8 cellular contexts compared by ENCODE assay signal in the genomic region with DNA sequence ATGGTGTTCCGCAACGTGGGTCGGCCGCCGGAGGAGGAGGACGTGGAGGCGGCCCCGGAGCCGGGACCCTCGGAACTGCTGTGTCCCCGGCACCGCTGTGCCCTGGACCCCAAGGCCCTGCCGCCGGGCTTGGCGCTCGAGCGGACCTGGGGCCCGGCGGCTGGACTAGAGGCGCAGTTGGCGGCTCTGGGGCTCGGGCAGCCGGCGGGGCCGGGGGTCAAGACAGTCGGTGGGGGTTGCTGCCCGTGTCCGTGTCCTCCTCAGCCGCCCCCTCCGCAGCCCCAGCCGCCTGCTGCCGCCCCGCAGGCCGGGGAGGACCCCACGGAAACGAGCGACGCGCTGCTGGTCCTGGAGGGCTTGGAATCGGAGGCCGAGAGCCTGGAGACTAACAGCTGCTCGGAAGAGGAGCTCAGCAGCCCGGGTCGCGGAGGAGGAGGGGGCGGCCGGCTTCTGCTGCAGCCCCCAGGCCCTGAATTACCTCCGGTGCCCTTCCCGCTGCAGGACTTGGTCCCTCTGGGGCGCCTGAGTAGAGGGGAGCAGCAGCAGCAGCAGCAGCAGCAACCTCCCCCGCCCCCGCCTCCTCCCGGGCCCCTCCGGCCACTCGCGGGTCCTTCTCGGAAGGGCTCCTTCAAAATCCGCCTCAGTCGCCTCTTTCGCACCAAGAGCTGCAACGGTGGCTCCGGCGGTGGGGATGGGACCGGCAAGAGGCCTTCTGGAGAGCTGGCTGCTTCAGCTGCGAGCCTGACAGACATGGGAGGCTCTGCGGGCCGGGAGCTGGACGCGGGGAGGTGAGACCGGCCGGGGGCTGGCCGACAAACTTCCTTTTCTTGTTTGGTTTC. TPM values are rescaled to one million over a fixed set of nuclear protein-coding genes. Genes with fewer than 3 reads are reported as not detected.
A peak's percentile ranks its signal among the peaks of the same experiment; 100 is the strongest.
DNase-seq lines count a peak whose midpoint lies in the region; ATAC-seq, FAIRE-seq and TF ChIP-seq lines count a peak whose summit lies in the region.

No MANE protein-coding gene starts in this region.

- peak overlapping the region; percentile 79 for H3K9ac ChIP-seq in ES-I3 (ENCODE audit: low read depth, low read length)
- H3K9ac ChIP-seq in SK-N-SH, result peak overlapping the region; percentile 78

- no peaks in the 10 kb centered on the region for H3K36me3 ChIP-seq in ES-I3 (ENCODE audit: insufficient read depth, low read length)
- H3K36me3 ChIP-seq in SK-N-SH (replicated peaks in 1 of 2; ENCODE audit: control insufficient read depth in 1 of 2, insufficient read depth in 2 of 2, low read length in 1 of 2), result no peaks in the 10 kb centered on the region

- peaks cover 53% of the 10 kb centered on the region for H3K4me1 Mint-ChIP-seq in central memory CD8-positive, alpha-beta T cell

- CTCF ChIA-PET in HEK293T (lab: Yijun Ruan, JAX), result interaction anchor here (0.6 to 2.4 kb wide), 7 partner anchors 19 to 184 kb away, joined by 3 to 17 read pairs (median 4); no protein-coding TSS in a partner anchor
- CTCF ChIA-PET in SK-N-SH (lab: Yijun Ruan, JAX), result interaction anchor here (0.9 to 24.7 kb wide), 7 partner anchors 11 to 157 kb away, joined by 3 to 423 read pairs (median 6); no protein-coding TSS in a partner anchor

- H3K9me3 ChIP-seq in ES-I3 (ENCODE audit: control insufficient read depth, insufficient read depth, low read length) (no peaks in the 10 kb centered on the region; the same call in 1 of the 2 replicates), SK-N-SH (no peaks in the 10 kb centered on the region)

- no peaks in the 10 kb centered on the region for H3K9me2 ChIP-seq in SK-N-SH

- no peaks in the 10 kb centered on the region for H3K27me3 ChIP-seq in SK-N-SH (ENCODE audit: insufficient read depth)

- peak overlapping the region; percentile 89 for H3K4me2 ChIP-seq in SK-N-SH

- TF ChIP-seq EP300 in SK-N-SH (IDR thresholded peaks at IDR 0.05; ENCODE audit: borderline replicate concordance in 1 of 2, low read depth in 1 of 2, low read length in 1 of 2), result no peak

- peak overlapping the region; percentile 46 for H3K27ac Mint-ChIP-seq in central memory CD8-positive, alpha-beta T cell (ENCODE audit: low read depth)

- no peak for FAIRE-seq in HTR-8/SVneo (lab: Jason Lieb, UNC)

- TF ChIP-seq CTCF in SK-N-SH (IDR thresholded peaks at IDR 0.05), result no peak

- peaks cover 45% of the 10 kb centered on the region for H4K20me1 ChIP-seq in SK-N-SH (ENCODE audit: insufficient read depth)

- no peak for TF ChIP-seq RAD21 in SK-N-SH (IDR thresholded peaks at IDR 0.05; ENCODE audit: low read length)

- H3K27me3 Mint-ChIP-seq in central memory CD8-positive, alpha-beta T cell, result no peaks in the 10 kb centered on the region

- H3K4me3 Mint-ChIP-seq in central memory CD8-positive, alpha-beta T cell, result peak overlapping the region; percentile 91

- H3K4me1 ChIP-seq in ES-I3 (ENCODE audit: insufficient read depth, low read length) (peaks cover 26% of the 10 kb centered on the region), SK-N-SH (ENCODE audit: control insufficient read depth in 1 of 2, insufficient read depth in 2 of 2, low read depth in 1 of 2, low read length in 1 of 2) (peaks cover 7 to 21% of the 10 kb centered on the region in 2 experiments; a peak in 1 of 4 replicates)

- intact Hi-C loops in left colon (cut with DNase I, micrococcal nuclease), result no loop called here

- H3K36me3 Mint-ChIP-seq in central memory CD8-positive, alpha-beta T cell (ENCODE audit: insufficient read depth), result peaks cover 4% of the 10 kb centered on the region

- DNase-seq in HEK293T (ENCODE audit: extremely low spot score) (peak; percentile 14), SK-N-SH (peak; percentile 62), left colon (peak; percentile 29 to 48), inferior parietal cortex (ENCODE audit: extremely low spot score) (no peak), HTR-8/SVneo (ENCODE audit: insufficient read length, low spot score) (no peak)
- no peak for DNase-seq in central memory CD8-positive, alpha-beta T cell (ENCODE audit: low spot score in 2 of 2)
- peak; percentile 1 for DNase-seq in stimulated activated CD4-positive, alpha-beta T cell treated with anti-CD3 and anti-CD28 coated beads, Interleukin-2, amount 100 ng/mL, for 4 hours (ENCODE audit: low read depth)

- peak overlapping the region; percentile 68 to 77 for H3K4me3 ChIP-seq in SK-N-SH (ENCODE audit: low read depth in 2 of 2, low read length in 1 of 2)

- H2AFZ ChIP-seq in SK-N-SH (ENCODE audit: low read depth), result no peak overlapping the region

- peak overlapping the region; percentile 27 to 43; a peak in 3 of 4 replicates for H3K27ac ChIP-seq in SK-N-SH (ENCODE audit: low read depth in 2 of 2, low read length in 1 of 2)

- peaks cover 53% of the 10 kb centered on the region for H3K79me2 ChIP-seq in SK-N-SH (ENCODE audit: insufficient read depth)

- no peak for ATAC-seq in central memory CD8-positive, alpha-beta T cell (replicated peaks; ENCODE audit: extremely low read depth, poor library complexity, severe bottlenecking)
- peak; percentile 18 for ATAC-seq in left colon

- H3F3A ChIP-seq in SK-N-SH (replicated peaks; ENCODE audit: insufficient read depth), result peaks cover 14% of the 10 kb centered on the region

- no peaks in the 10 kb centered on the region for H3K9me3 Mint-ChIP-seq in central memory CD8-positive, alpha-beta T cell

- POLR2A ChIA-PET in HEK293T (lab: Yijun Ruan, JAX) (interaction anchor here (0.8 to 5.1 kb wide), 13 partner anchors 9 to 157 kb away, joined by 3 to 69 read pairs (median 5); partner anchors contain the start of gene GPR179), SK-N-SH (lab: Yijun Ruan, JAX) (interaction anchor here (1.1 to 1.4 kb wide), 3 partner anchors 48 to 62 kb away, joined by 3 to 5 read pairs (median 4); no protein-coding TSS in a partner anchor)

- under 1% methylated on average over 23 of the region's 72 CpGs for WGBS in SK-N-SH (ENCODE audit: low lambda C conversion rate)

TF ChIP-seq in HEK293T, 16 proteins besides CTCF, POLR2A, EP300 and RAD21:
- TF ChIP-seq HDGF (IDR thresholded peaks at IDR 0.05; ENCODE audit: borderline replicate concordance) (no peak), BHLHE40 (IDR thresholded peaks at IDR 0.05; ENCODE audit: borderline replicate concordance) (no peak), CTBP1 (IDR thresholded peaks at IDR 0.05; ENCODE audit: borderline replicate concordance) (no peak), NFRKB (IDR thresholded peaks at IDR 0.05) (no peak), LEF1 (IDR thresholded peaks at IDR 0.05; ENCODE audit: borderline replicate concordance) (no peak), SUZ12 (IDR thresholded peaks at IDR 0.05) (no peak), FOXM1 (IDR thresholded peaks at IDR 0.05; ENCODE audit: borderline replicate concordance) (no peak), SP1 (IDR thresholded peaks at IDR 0.05) (no peak)

TF ChIP-seq in SK-N-SH, 30 proteins besides CTCF, POLR2A, EP300 and RAD21 (continues in another document):
- TF ChIP-seq USF2 (IDR thresholded peaks at IDR 0.05; ENCODE audit: borderline replicate concordance, low read depth, low read length), result no peak
- no peak for TF ChIP-seq CHD2 (IDR thresholded peaks at IDR 0.05; ENCODE audit: low read length, partially characterized antibody)
- TF ChIP-seq ELF1 (IDR thresholded peaks at IDR 0.05), result no peak
- no peak for TF ChIP-seq TEAD4 (IDR thresholded peaks at IDR 0.05; ENCODE audit: borderline replicate concordance, insufficient read depth)
- TF ChIP-seq FOSL2 (IDR thresholded peaks at IDR 0.05; ENCODE audit: borderline replicate concordance, low read depth), result no peak
- TF ChIP-seq MAX (IDR thresholded peaks at IDR 0.05; ENCODE audit: low read depth), result no peak
- TF ChIP-seq FOXJ3 (CRISPR knock-in tag; IDR thresholded peaks at IDR 0.05), result no peak
- no peak for TF ChIP-seq NRF1 (IDR thresholded peaks at IDR 0.05; ENCODE audit: low read depth, low read length)

RNA-seq across cellular contexts. Expression of gene SOCS7, which starts 0.8 kb away (rescaled TPM):
- polyA plus RNA-seq in SK-N-SH (2012; rRNA removed), result 7.4 and 10.0 TPM in 2 replicates
- 5.2 and 7.2 TPM in 2 replicates for polyA plus RNA-seq in SK-N-SH (2012; cell fraction: cytosol; rRNA removed)
- polyA plus RNA-seq in SK-N-SH (2012; cell fraction: nucleus; rRNA removed), result 13.0 and 14.1 TPM in 2 replicates
- total RNA-seq in left colon, result 10 to 100 TPM; 11.3 to 12.6 TPM

RNA-seq across cellular contexts. Expression of gene GPR179, which starts 8.7 kb away (rescaled TPM):
- polyA plus RNA-seq in SK-N-SH (2012; rRNA removed), result 0.02 TPM in 2 replicates
- polyA plus RNA-seq in SK-N-SH (2012; cell fraction: cytosol; rRNA removed), result under 0.01 and 0.01 TPM in 2 replicates
- 0.05 and 0.06 TPM in 2 replicates for polyA plus RNA-seq in SK-N-SH (2012; cell fraction: nucleus; rRNA removed)
- under 1 TPM in 1 of 2 donors, not detected in 1; 0.03 TPM for total RNA-seq in left colon

RNA-seq across cellular contexts. Expression of gene MRPL45, which starts 55.5 kb away (rescaled TPM):
- 35.5 and 42.8 TPM in 2 replicates for polyA plus RNA-seq in SK-N-SH (2012; rRNA removed)
- 45.2 and 48.4 TPM in 2 replicates for polyA plus RNA-seq in SK-N-SH (2012; cell fraction: cytosol; rRNA removed)
- polyA plus RNA-seq in SK-N-SH (2012; cell fraction: nucleus; rRNA removed), result 19.9 and 25.2 TPM in 2 replicates
- 10 to 100 TPM; 28.3 to 28.6 TPM for total RNA-seq in left colon

Comparison
In these comparisons a context has a peak if more than half of its experiments do, and no peak if none do; other contexts are left out.
1. DNase-seq: peak in HEK293T (single experiment), SK-N-SH (single experiment), left colon (2 of 2) and stimulated activated CD4-positive, alpha-beta T cell treated with anti-CD3 and anti-CD28 coated beads, Interleukin-2, amount 100 ng/mL, for 4 hours (single experiment); none in central memory CD8-positive, alpha-beta T cell (0 of 2), inferior parietal cortex (single experiment) and HTR-8/SVneo (single experiment).